ENCODE assay signal across 8 cellular contexts in genomic region chr22:39413204-39413603, GRCh38. TPM values are rescaled to one million over a fixed set of nuclear protein-coding genes. Genes with fewer than 3 reads are reported as not detected.
DNase-seq lines count a peak whose midpoint lies in the region; ATAC-seq and TF ChIP-seq lines count a peak whose summit lies in the region.
"Not testable (repeated sequence)": the region's sequence is repeated elsewhere in the genome, so short reads cannot be mapped to it uniquely, and the experiment has no call there.
"Had no signal": no experiment of that assay in that cellular context is flagged by ENCODE, and none has a peak within 500 bp of the region (broad histone marks: within the 10 kb centered on the region; RNA-seq: fewer than 3 reads in every experiment).

No MANE protein-coding gene starts in this region.

- not testable (repeated sequence) for H2AFZ ChIP-seq in Loucy (ENCODE audit: low read length)

- not testable (repeated sequence) for H3K27me3 Mint-ChIP-seq in CD8-positive, alpha-beta T cell (ENCODE audit: low read depth); activated CD4-positive, alpha-beta T cell treated with anti-CD3 and anti-CD28 coated beads for 36 hours; activated CD8-positive, alpha-beta memory T cell treated with anti-CD3 and anti-CD28 coated beads, Interleukin-2, amount 10 ng/mL, durations not matched to agents 7 days and 5 days; activated naive CD4-positive, alpha-beta T cell treated with anti-CD3 and anti-CD28 coated beads, Interleukin-2, amount 10 ng/mL, durations not matched to agents 7 days and 5 days; dendritic cell treated with granulocyte-macrophage colony-stimulating factor and Interleukin-4, amounts not matched to agents 40 ng/mL and 50 ng/mL, for 4 days; natural killer cell treated with Interleukin-12 subunit alpha and Interleukin-12 subunit beta and Interleukin-15 and Interleukin-18, amount 100 ng/mL, for 72 hours

- not testable (repeated sequence) for H3K9me3 ChIP-seq in CD8-positive, alpha-beta T cell (ENCODE audit: low read length); Loucy (ENCODE audit: insufficient read depth, low read depth, low read length)

- POLR2A ChIA-PET in CD8-positive, alpha-beta T cell (lab: Charles Lee): interaction anchor here (0.6 to 3.6 kb wide), 7 partner anchors 11 to 495 kb away, joined by 3 to 20 read pairs (median 4); partner anchors contain the start of genes RPL3 and TAB1
- POLR2A ChIA-PET in activated CD4-positive, alpha-beta T cell treated with anti-CD3 and anti-CD28 coated beads for 36 hours (lab: Charles Lee): interaction anchor here (0.6 to 1.5 kb wide), 2 partner anchors 14 to 116 kb away, joined by 3 to 6 read pairs; partner anchors contain the start of gene TAB1

- not testable (repeated sequence) for H3K27me3 ChIP-seq in CD8-positive, alpha-beta T cell (ENCODE audit: insufficient read depth, low read length); Loucy (ENCODE audit: insufficient read depth, low read length, poor library complexity, severe bottlenecking)

- H3K4me2 ChIP-seq in Loucy (ENCODE audit: low read depth, low read length, poor library complexity, severe bottlenecking): peak overlapping the region; percentile 71

- not testable (repeated sequence) for H3K9me3 Mint-ChIP-seq in CD8-positive, alpha-beta T cell; activated CD4-positive, alpha-beta T cell treated with anti-CD3 and anti-CD28 coated beads for 36 hours (ENCODE audit: low read depth); activated CD8-positive, alpha-beta memory T cell treated with anti-CD3 and anti-CD28 coated beads, Interleukin-2, amount 10 ng/mL, durations not matched to agents 7 days and 5 days (ENCODE audit: low read depth); activated naive CD4-positive, alpha-beta T cell treated with anti-CD3 and anti-CD28 coated beads, Interleukin-2, amount 10 ng/mL, durations not matched to agents 7 days and 5 days; dendritic cell treated with granulocyte-macrophage colony-stimulating factor and Interleukin-4, amounts not matched to agents 40 ng/mL and 50 ng/mL, for 4 days; natural killer cell treated with Interleukin-12 subunit alpha and Interleukin-12 subunit beta and Interleukin-15 and Interleukin-18, amount 100 ng/mL, for 72 hours

- not testable (repeated sequence) for TF ChIP-seq CTCF in CD8-positive, alpha-beta T cell (IDR thresholded peaks at IDR 0.05); Loucy (conservative IDR thresholded peaks at IDR 0.05; ENCODE audit: low read length)

- not testable (repeated sequence) for H4K20me1 ChIP-seq in Loucy (ENCODE audit: insufficient read depth, low read length, poor library complexity, severe bottlenecking)

- H3K36me3 ChIP-seq in CD8-positive, alpha-beta T cell (ENCODE audit: insufficient read depth, low read length): peaks cover 12% of the 10 kb centered on the region
- H3K36me3 ChIP-seq in Loucy (ENCODE audit: insufficient read depth, low read length): peaks cover 12% of the 10 kb centered on the region; the same call in 1 of the 2 replicates

- not testable (repeated sequence) for DNase-seq in CD8-positive, alpha-beta T cell; activated CD4-positive, alpha-beta T cell treated with anti-CD3 and anti-CD28 coated beads for 36 hours; activated CD8-positive, alpha-beta memory T cell treated with anti-CD3 and anti-CD28 coated beads, Interleukin-2, amount 10 ng/mL, durations not matched to agents 7 days and 5 days; activated naive CD4-positive, alpha-beta T cell treated with anti-CD3 and anti-CD28 coated beads, Interleukin-2, amount 10 ng/mL, durations not matched to agents 7 days and 5 days; natural killer cell treated with Interleukin-12 subunit alpha and Interleukin-12 subunit beta and Interleukin-15 and Interleukin-18, amount 100 ng/mL, for 72 hours (ENCODE audit: low spot score)

- H3K27ac Mint-ChIP-seq in CD8-positive, alpha-beta T cell: peak overlapping the region; percentile 80
- H3K27ac Mint-ChIP-seq in activated CD4-positive, alpha-beta T cell treated with anti-CD3 and anti-CD28 coated beads for 36 hours: not testable (repeated sequence)
- peak overlapping the region; percentile 86 for H3K27ac Mint-ChIP-seq in activated CD8-positive, alpha-beta memory T cell treated with anti-CD3 and anti-CD28 coated beads, Interleukin-2, amount 10 ng/mL, durations not matched to agents 7 days and 5 days
- H3K27ac Mint-ChIP-seq in activated naive CD4-positive, alpha-beta T cell treated with anti-CD3 and anti-CD28 coated beads, Interleukin-2, amount 10 ng/mL, durations not matched to agents 7 days and 5 days: peak overlapping the region; percentile 97
- peak overlapping the region; percentile 48 for H3K27ac Mint-ChIP-seq in dendritic cell treated with granulocyte-macrophage colony-stimulating factor and Interleukin-4, amounts not matched to agents 40 ng/mL and 50 ng/mL, for 4 days
- H3K27ac Mint-ChIP-seq in natural killer cell treated with Interleukin-12 subunit alpha and Interleukin-12 subunit beta and Interleukin-15 and Interleukin-18, amount 100 ng/mL, for 72 hours: peak overlapping the region in 1 of 2 donors; percentile 88

- peak overlapping the region; percentile 55 for H3K4me3 Mint-ChIP-seq in CD8-positive, alpha-beta T cell
- H3K4me3 Mint-ChIP-seq in activated CD4-positive, alpha-beta T cell treated with anti-CD3 and anti-CD28 coated beads for 36 hours: peak overlapping the region; percentile 15
- not testable (repeated sequence) for H3K4me3 Mint-ChIP-seq in activated CD8-positive, alpha-beta memory T cell treated with anti-CD3 and anti-CD28 coated beads, Interleukin-2, amount 10 ng/mL, durations not matched to agents 7 days and 5 days
- H3K4me3 Mint-ChIP-seq in activated naive CD4-positive, alpha-beta T cell treated with anti-CD3 and anti-CD28 coated beads, Interleukin-2, amount 10 ng/mL, durations not matched to agents 7 days and 5 days: peak overlapping the region; percentile 67
- H3K4me3 Mint-ChIP-seq in dendritic cell treated with granulocyte-macrophage colony-stimulating factor and Interleukin-4, amounts not matched to agents 40 ng/mL and 50 ng/mL, for 4 days: peak overlapping the region; percentile 13
- H3K4me3 Mint-ChIP-seq in natural killer cell treated with Interleukin-12 subunit alpha and Interleukin-12 subunit beta and Interleukin-15 and Interleukin-18, amount 100 ng/mL, for 72 hours: peak overlapping the region; percentile 36

- not testable (repeated sequence) for ATAC-seq in CD8-positive, alpha-beta T cell; activated CD4-positive, alpha-beta T cell treated with anti-CD3 and anti-CD28 coated beads for 36 hours; activated CD8-positive, alpha-beta memory T cell treated with anti-CD3 and anti-CD28 coated beads, Interleukin-2, amount 10 ng/mL, durations not matched to agents 7 days and 5 days; natural killer cell treated with Interleukin-12 subunit alpha and Interleukin-12 subunit beta and Interleukin-15 and Interleukin-18, amount 100 ng/mL, for 72 hours

- peaks cover 34% of the 10 kb centered on the region for H3K36me3 Mint-ChIP-seq in CD8-positive, alpha-beta T cell
- peaks cover 16% of the 10 kb centered on the region for H3K36me3 Mint-ChIP-seq in activated CD4-positive, alpha-beta T cell treated with anti-CD3 and anti-CD28 coated beads for 36 hours (ENCODE audit: low read depth)
- H3K36me3 Mint-ChIP-seq in activated CD8-positive, alpha-beta memory T cell treated with anti-CD3 and anti-CD28 coated beads, Interleukin-2, amount 10 ng/mL, durations not matched to agents 7 days and 5 days; natural killer cell treated with Interleukin-12 subunit alpha and Interleukin-12 subunit beta and Interleukin-15 and Interleukin-18, amount 100 ng/mL, for 72 hours: not testable (repeated sequence)
- peaks cover 60% of the 10 kb centered on the region for H3K36me3 Mint-ChIP-seq in activated naive CD4-positive, alpha-beta T cell treated with anti-CD3 and anti-CD28 coated beads, Interleukin-2, amount 10 ng/mL, durations not matched to agents 7 days and 5 days
- peaks cover 34% of the 10 kb centered on the region for H3K36me3 Mint-ChIP-seq in dendritic cell treated with granulocyte-macrophage colony-stimulating factor and Interleukin-4, amounts not matched to agents 40 ng/mL and 50 ng/mL, for 4 days (ENCODE audit: low read depth)

- CTCF ChIA-PET in CD8-positive, alpha-beta T cell (lab: Charles Lee): interaction anchor here (1.2 to 1.5 kb wide), 4 partner anchors 14 to 116 kb away, joined by 3 to 5 read pairs (median 4); partner anchors contain the start of gene TAB1
- CTCF ChIA-PET in activated CD4-positive, alpha-beta T cell treated with anti-CD3 and anti-CD28 coated beads for 36 hours (lab: Charles Lee): interaction anchor here (0.8 to 1.7 kb wide), 3 partner anchors 10 to 23 kb away, joined by 4 to 7 read pairs (median 5); partner anchors contain the start of gene TAB1
- CTCF ChIA-PET in activated CD8-positive, alpha-beta memory T cell treated with anti-CD3 and anti-CD28 coated beads, Interleukin-2, amount 10 ng/mL, durations not matched to agents 7 days and 5 days (lab: Charles Lee): interaction anchor here (1.2 to 2.5 kb wide), 4 partner anchors 14 to 116 kb away, joined by 4 to 15 read pairs (median 6); partner anchors contain the start of gene TAB1
- CTCF ChIA-PET in activated naive CD4-positive, alpha-beta T cell treated with anti-CD3 and anti-CD28 coated beads, Interleukin-2, amount 10 ng/mL, durations not matched to agents 7 days and 5 days (lab: Charles Lee): interaction anchor here (1.0 to 3.2 kb wide), 3 partner anchors 14 to 83 kb away, joined by 4 to 16 read pairs (median 5); partner anchors contain the start of gene TAB1

- peaks cover 68% of the 10 kb centered on the region for H3K4me1 ChIP-seq in CD8-positive, alpha-beta T cell (ENCODE audit: insufficient read depth, low read length)
- peaks cover 33% of the 10 kb centered on the region for H3K4me1 ChIP-seq in Loucy (ENCODE audit: insufficient read depth, low read length, poor library complexity, severe bottlenecking)

- H3K27ac ChIP-seq in CD8-positive, alpha-beta T cell (ENCODE audit: low read depth, low read length): not testable (repeated sequence)

- H3F3A ChIP-seq in Loucy (ENCODE audit: low read depth): not testable (repeated sequence)

- H3K9me2 ChIP-seq in Loucy (replicated peaks; ENCODE audit: low read depth, low read length): not testable (repeated sequence)

- not testable (repeated sequence) for H3K4me3 ChIP-seq in CD8-positive, alpha-beta T cell (ENCODE audit: low read depth, low read length); Loucy (ENCODE audit: low read length, poor library complexity, severe bottlenecking)

- H3K79me2 ChIP-seq in Loucy (ENCODE audit: insufficient read depth, low read length): peaks cover 12% of the 10 kb centered on the region; the same call in 1 of the 2 replicates

- H3K9ac ChIP-seq in Loucy (ENCODE audit: low read depth, low read length, poor library complexity, severe bottlenecking): peak overlapping the region; percentile 9

- peaks cover 74% of the 10 kb centered on the region for H3K4me1 Mint-ChIP-seq in CD8-positive, alpha-beta T cell (ENCODE audit: low read depth)
- H3K4me1 Mint-ChIP-seq in activated CD4-positive, alpha-beta T cell treated with anti-CD3 and anti-CD28 coated beads for 36 hours: peaks cover 73% of the 10 kb centered on the region
- peaks cover 40% of the 10 kb centered on the region for H3K4me1 Mint-ChIP-seq in activated CD8-positive, alpha-beta memory T cell treated with anti-CD3 and anti-CD28 coated beads, Interleukin-2, amount 10 ng/mL, durations not matched to agents 7 days and 5 days
- H3K4me1 Mint-ChIP-seq in activated naive CD4-positive, alpha-beta T cell treated with anti-CD3 and anti-CD28 coated beads, Interleukin-2, amount 10 ng/mL, durations not matched to agents 7 days and 5 days: peaks cover 78% of the 10 kb centered on the region
- H3K4me1 Mint-ChIP-seq in dendritic cell treated with granulocyte-macrophage colony-stimulating factor and Interleukin-4, amounts not matched to agents 40 ng/mL and 50 ng/mL, for 4 days (ENCODE audit: low read depth): peaks cover 57% of the 10 kb centered on the region
- peaks cover 21 to 23% of the 10 kb centered on the region in 2 donors for H3K4me1 Mint-ChIP-seq in natural killer cell treated with Interleukin-12 subunit alpha and Interleukin-12 subunit beta and Interleukin-15 and Interleukin-18, amount 100 ng/mL, for 72 hours (ENCODE audit: low read depth in 2 of 2)

- intact Hi-C loops in CD8-positive, alpha-beta T cell (cut with DNase I, micrococcal nuclease): loop anchor here (5.0 kb wide), 2 partner anchors 44 to 109 kb away; partner anchors contain the start of genes ATF4 (in 1 of the 2) and MGAT3 (in 1 of the 2)
- intact Hi-C loops in activated CD4-positive, alpha-beta T cell treated with anti-CD3 and anti-CD28 coated beads for 36 hours (cut with DNase I, micrococcal nuclease); dendritic cell treated with granulocyte-macrophage colony-stimulating factor and Interleukin-4, amounts not matched to agents 40 ng/mL and 50 ng/mL, for 4 days (cut with micrococcal nuclease): not testable (repeated sequence)

RNA-seq across cellular contexts. Expression of gene TAB1, which starts 13.6 kb away (rescaled TPM):
- total RNA-seq in CD8-positive, alpha-beta T cell: 10 to 100 TPM; 15.3 to 16.5 TPM
- 10 to 100 TPM; 15.0 to 17.1 TPM for total RNA-seq in activated CD4-positive, alpha-beta T cell treated with anti-CD3 and anti-CD28 coated beads for 36 hours
- total RNA-seq in activated CD8-positive, alpha-beta memory T cell treated with anti-CD3 and anti-CD28 coated beads, Interleukin-2, amount 10 ng/mL, durations not matched to agents 7 days and 5 days: 10 to 100 TPM; 27.7 to 35.2 TPM
- 10 to 100 TPM; 20.8 to 38.9 TPM for total RNA-seq in natural killer cell treated with Interleukin-12 subunit alpha and Interleukin-12 subunit beta and Interleukin-15 and Interleukin-18, amount 100 ng/mL, for 72 hours

RNA-seq across cellular contexts. Expression of gene MGAT3, which starts 43.6 kb away (rescaled TPM):
- under 1 TPM in 1 of 2 experiments, not detected in 1; 0.05 TPM for total RNA-seq in CD8-positive, alpha-beta T cell
- total RNA-seq in activated CD4-positive, alpha-beta T cell treated with anti-CD3 and anti-CD28 coated beads for 36 hours: under 1 TPM; 0.18 to 0.23 TPM
- total RNA-seq in activated CD8-positive, alpha-beta memory T cell treated with anti-CD3 and anti-CD28 coated beads, Interleukin-2, amount 10 ng/mL, durations not matched to agents 7 days and 5 days: 1 to 10 TPM in 1 of 2 experiments, under 1 TPM in 1; 0.96 to 3.6 TPM
- 1 to 10 TPM in 1 of 2 donors, under 1 TPM in 1; 0.38 to 2.6 TPM for total RNA-seq in natural killer cell treated with Interleukin-12 subunit alpha and Interleukin-12 subunit beta and Interleukin-15 and Interleukin-18, amount 100 ng/mL, for 72 hours
- total RNA-seq: MCF 10A had no signal
